15 cellular contexts compared by ENCODE assay signal in genomic region chr11:6328321-6328720, GRCh38. TPM values are rescaled to one million over a fixed set of nuclear protein-coding genes. Genes with fewer than 3 reads are reported as not detected.
DNase-seq lines count a peak whose midpoint lies in the region; ATAC-seq and TF ChIP-seq lines count a peak whose summit lies in the region.
"Had no signal": no experiment of that assay in that cellular context is flagged by ENCODE, and none has a peak within 500 bp of the region (broad histone marks: within the 10 kb centered on the region; RNA-seq: fewer than 3 reads in every experiment).

No MANE protein-coding gene starts in this region.

- peak; percentile 57 for DNase-seq in AG10803 (ENCODE audit: low read depth)
- DNase-seq in IMR-90: peak; percentile 8
- no peak for DNase-seq in endothelial cell (ENCODE audit: low spot score)
- no peak for DNase-seq in mesothelial cell of epicardium (ENCODE audit: low spot score in 2 of 2, unreplicated experiment in 2 of 2)
- DNase-seq in chondrocyte (ENCODE audit: low spot score): no peak
- DNase-seq in activated CD8-positive, alpha-beta memory T cell treated with anti-CD3 and anti-CD28 coated beads, Interleukin-2, amount 50 U/mL, for 48 hours: no peak
- DNase-seq in DMS 273 (lab: John Stamatoyannopoulos, UW; ENCODE audit: unreplicated experiment): no peak
- DNase-seq: KG1, NCI-H1436, NCI-H2029, NCI-H2171, NCI-H446 treated with DMSO at 0.1 percent for 48 hours, PC-3 had no signal

- H3K4me2 ChIP-seq in IMR-90 (ENCODE audit: low read depth, low read length): no peak overlapping the region

- dilution Hi-C loops in IMR-90 (cut with HindIII; ENCODE audit: low sequenced_read_pairs, unreplicated experiment): no loop called here

- peak overlapping the region; percentile 97 for H3K27ac Mint-ChIP-seq in endothelial cell (ENCODE audit: unreplicated experiment)
- H3K27ac Mint-ChIP-seq in mesothelial cell of epicardium: peak overlapping the region; percentile 34
- no peak overlapping the region for H3K27ac Mint-ChIP-seq in chondrocyte (ENCODE audit: unreplicated experiment)

- no peak overlapping the region for H3K23ac ChIP-seq in IMR-90 (ENCODE audit: low read depth, low read length)

- no peak overlapping the region; the same call in 1 of the 2 replicates for H3K4ac ChIP-seq in IMR-90 (ENCODE audit: low read depth, low read length)

- H3K4me3 Mint-ChIP-seq in endothelial cell (ENCODE audit: unreplicated experiment) (no peak overlapping the region), mesothelial cell of epicardium (no peak overlapping the region), chondrocyte (ENCODE audit: unreplicated experiment) (no peak overlapping the region)

- H3K4me1 Mint-ChIP-seq in endothelial cell (ENCODE audit: unreplicated experiment) (peaks cover 45% of the 10 kb centered on the region), mesothelial cell of epicardium (peaks cover 13% of the 10 kb centered on the region), chondrocyte (ENCODE audit: low read depth) (peaks cover 24% of the 10 kb centered on the region)

- H3K36me3 Mint-ChIP-seq in endothelial cell (ENCODE audit: low read depth, unreplicated experiment) (no peaks in the 10 kb centered on the region), mesothelial cell of epicardium (no peaks in the 10 kb centered on the region), chondrocyte (ENCODE audit: low read depth) (peaks cover 4% of the 10 kb centered on the region)

- no peaks in the 10 kb centered on the region for H3K36me3 ChIP-seq in IMR-90 (ENCODE audit: control insufficient read depth, insufficient read depth, low read length)
- H3K36me3 ChIP-seq: SJSA1 had no signal

- no peak overlapping the region for H3K9ac ChIP-seq in IMR-90 (ENCODE audit: low read depth, low read length)

- H4K5ac ChIP-seq in IMR-90 (ENCODE audit: low read depth, low read length): no peak overlapping the region

- no peak overlapping the region for H2BK120ac ChIP-seq in IMR-90 (ENCODE audit: low read depth, low read length)

- no peak overlapping the region for H2AK5ac ChIP-seq in IMR-90 (ENCODE audit: low read depth, low read length)

- H3K9me1 ChIP-seq in IMR-90 (ENCODE audit: insufficient read depth, low read length): no peaks in the 10 kb centered on the region; the same call in 1 of the 2 replicates

- H2BK15ac ChIP-seq in IMR-90 (ENCODE audit: low read depth, low read length): no peak overlapping the region

- no peak overlapping the region for H3K27ac ChIP-seq in IMR-90 (ENCODE audit: insufficient read depth, low read length)
- H3K27ac ChIP-seq: C4-2B, SJSA1 had no signal

- peak; percentile 55 for ATAC-seq in IMR-90 (ENCODE audit: low read depth)
- ATAC-seq: PC-3 had no signal

- no peak overlapping the region for H3K4me3 ChIP-seq in AG10803 (ENCODE audit: low read length)
- no peak overlapping the region for H3K4me3 ChIP-seq in IMR-90 (ENCODE audit: insufficient read depth, low read depth, low read length)
- H3K4me3 ChIP-seq: SJSA1 had no signal

- H4K91ac ChIP-seq in IMR-90 (ENCODE audit: insufficient read depth, low read depth, low read length): no peak overlapping the region

- H3K9me3 Mint-ChIP-seq in endothelial cell (ENCODE audit: unreplicated experiment) (no peaks in the 10 kb centered on the region), mesothelial cell of epicardium (no peaks in the 10 kb centered on the region), chondrocyte (ENCODE audit: low read depth) (no peaks in the 10 kb centered on the region)

- no peak for TF ChIP-seq POLR2A in IMR-90 (IDR thresholded peaks at IDR 0.05; ENCODE audit: low read depth, low read length)

- intact Hi-C loops in IMR-90 (cut with micrococcal nuclease): no loop called here

- CTCF ChIA-PET in IMR-90 (lab: Yijun Ruan, JAX): interaction anchor here (2.0 kb wide), 1 partner anchor 25 kb away, joined by 9 read pairs; no protein-coding TSS in a partner anchor

- H3K27me3 Mint-ChIP-seq in endothelial cell (ENCODE audit: unreplicated experiment) (no peaks in the 10 kb centered on the region), mesothelial cell of epicardium (ENCODE audit: low read depth) (no peaks in the 10 kb centered on the region), chondrocyte (ENCODE audit: low read depth) (peaks cover 4% of the 10 kb centered on the region)

- no peak overlapping the region for H3K56ac ChIP-seq in IMR-90 (ENCODE audit: extremely low read depth, insufficient read depth, low read length)

- no peaks in the 10 kb centered on the region for H3K9me3 ChIP-seq in IMR-90 (ENCODE audit: control insufficient read depth, insufficient read depth, low read length)
- H3K9me3 ChIP-seq: SJSA1 had no signal

- no peaks in the 10 kb centered on the region for H4K20me1 ChIP-seq in IMR-90 (ENCODE audit: insufficient read depth, low read length)

- H3K18ac ChIP-seq in IMR-90 (ENCODE audit: low read depth, low read length): no peak overlapping the region

- H3K14ac ChIP-seq in IMR-90 (replicated peaks; ENCODE audit: low read depth, low read length): no peak overlapping the region

- H2AFZ ChIP-seq in IMR-90 (replicated peaks; ENCODE audit: low read length, poor library complexity): no peak overlapping the region

- in situ Hi-C loops in IMR-90 (cut with MboI; ENCODE audit: low sequenced_read_pairs): no loop called here

- H3K4me1 ChIP-seq in IMR-90 (ENCODE audit: control insufficient read depth, insufficient read depth, low read length): no peaks in the 10 kb centered on the region; the same call in 1 of the 2 replicates
- H3K4me1 ChIP-seq: SJSA1 had no signal

- H3K79me1 ChIP-seq in IMR-90 (ENCODE audit: low read depth in 1 of 2, low read length in 2 of 2): no peaks in the 10 kb centered on the region

- no peak overlapping the region for H2BK5ac ChIP-seq in IMR-90 (ENCODE audit: low read depth, low read length, poor library complexity, severe bottlenecking)

- POLR2A ChIA-PET in IMR-90 (lab: Charles Lee; ENCODE audit: unreplicated experiment): no interaction called here

- TF ChIP-seq RAD21 in IMR-90 (IDR thresholded peaks at IDR 0.05; ENCODE audit: low read length): no peak

- BruUV-seq in IMR-90 (replicated peaks; lab: Mats Ljungman, UMichigan): no TSS peak

- no peak overlapping the region for H2AK9ac ChIP-seq in IMR-90 (replicated peaks; ENCODE audit: low read depth, low read length, poor library complexity)

- H3K27me3 ChIP-seq in IMR-90 (ENCODE audit: control insufficient read depth, insufficient read depth, low read length): no peaks in the 10 kb centered on the region; the same call in 1 of the 2 replicates
- H3K27me3 ChIP-seq: SJSA1 had no signal

- no peak overlapping the region for H4K8ac ChIP-seq in IMR-90 (ENCODE audit: low read depth in 2 of 2, low read length in 2 of 2)

- H2BK20ac ChIP-seq in IMR-90 (ENCODE audit: low read depth, low read length): no peak overlapping the region

- no peak for TF ChIP-seq CTCF in AG10803 (conservative IDR thresholded peaks at IDR 0.05; ENCODE audit: low read length)
- no peak for TF ChIP-seq CTCF in IMR-90 (conservative IDR thresholded peaks at IDR 0.05; ENCODE audit: low read depth, low read length)
- TF ChIP-seq CTCF in endothelial cell (IDR thresholded peaks at IDR 0.05; ENCODE audit: unreplicated experiment): no peak
- no peak for TF ChIP-seq CTCF in mesothelial cell of epicardium (IDR thresholded peaks at IDR 0.05; ENCODE audit: unreplicated experiment)
- TF ChIP-seq CTCF in chondrocyte (IDR thresholded peaks at IDR 0.05): no peak

TF ChIP-seq in IMR-90, 13 proteins besides CTCF, POLR2A, EP300 and RAD21:
- TF ChIP-seq BHLHE40 (IDR thresholded peaks at IDR 0.05; ENCODE audit: low read depth, low read length) (no peak), CEBPB (IDR thresholded peaks at IDR 0.05; ENCODE audit: low read depth, low read length) (no peak), MXI1 (IDR thresholded peaks at IDR 0.05; ENCODE audit: borderline replicate concordance, low read depth, low read length) (no peak), FOS (IDR thresholded peaks at IDR 0.05; ENCODE audit: low read depth, low read length) (no peak), NFE2L2 (IDR thresholded peaks at IDR 0.05; ENCODE audit: low read depth, low read length) (no peak), RCOR1 (IDR thresholded peaks at IDR 0.05; ENCODE audit: insufficient replicate concordance, low read length) (no peak), MAZ (IDR thresholded peaks at IDR 0.05; ENCODE audit: borderline replicate concordance, low read depth, low read length) (no peak), ELK1 (IDR thresholded peaks at IDR 0.05; ENCODE audit: borderline replicate concordance, low read depth, low read length) (no peak), MAFK (IDR thresholded peaks at IDR 0.05; ENCODE audit: low read depth, low read length) (no peak), CHD1 (IDR thresholded peaks at IDR 0.05; ENCODE audit: low read depth, low read length) (no peak), RFX5 (IDR thresholded peaks at IDR 0.05; ENCODE audit: low read depth, low read length) (no peak), USF2 (IDR thresholded peaks at IDR 0.05; ENCODE audit: low read depth, low read length) (no peak), SMC3 (IDR thresholded peaks at IDR 0.05; ENCODE audit: low read depth, low read length) (no peak)

RNA-seq across cellular contexts. Expression of gene CAVIN3, which starts 8.0 kb away (rescaled TPM):
- total RNA-seq in IMR-90 (2012; rRNA removed) (112 and 116 TPM in 2 replicates), endothelial cell (ENCODE audit: unreplicated experiment) (91.0 TPM), mesothelial cell of epicardium (15.3 to 16.4 TPM (median 16.3 TPM) in 3 replicates), chondrocyte (40.9 to 123 TPM (median 120 TPM) in 3 replicates)
- polyA plus RNA-seq in IMR-90 (2012; rRNA removed): 185 and 241 TPM in 2 replicates
- polyA plus RNA-seq in IMR-90 (2012; cell fraction: cytosol; rRNA removed): 369 and 427 TPM in 2 replicates
- 99.2 and 236 TPM in 2 replicates for polyA plus RNA-seq in IMR-90 (2012; cell fraction: nucleus; rRNA removed; ENCODE audit: low replicate concordance)
- total RNA-seq: PC-3 had no signal

Comparison
In these comparisons a context has a peak if more than half of its experiments do, and no peak if none do; other contexts are left out.
1. DNase-seq: peak in AG10803 (single experiment) and IMR-90 (single experiment); none in endothelial cell (single experiment), mesothelial cell of epicardium (0 of 2), chondrocyte (single experiment), activated CD8-positive, alpha-beta memory T cell treated with anti-CD3 and anti-CD28 coated beads, Interleukin-2, amount 50 U/mL, for 48 hours (single experiment) and DMS 273 (single experiment).